Comparison of ENCODE assay signal across 14 cellular contexts in genomic region chr16:30028438-30029093, GRCh38. TPM values are rescaled to one million over a fixed set of nuclear protein-coding genes. Genes with fewer than 3 reads are reported as not detected.
DNase-seq lines count a peak whose midpoint lies in the region; ATAC-seq and TF ChIP-seq lines count a peak whose summit lies in the region.
"Had no signal": no experiment of that assay in that cellular context is flagged by ENCODE, and none has a peak within 500 bp of the region (broad histone marks: within the 10 kb centered on the region; RNA-seq: fewer than 3 reads in every experiment).

No MANE protein-coding gene starts in this region.

- CTCF ChIA-PET in HCT116 (lab: Charles Lee): no interaction called here

- ATAC-seq in HCT116 (peak; percentile 45), mucosa of descending colon (peak; percentile 31)
- peak; percentile 47 for ATAC-seq in activated naive CD8-positive, alpha-beta T cell treated with anti-CD3 and anti-CD28 coated beads, Interleukin-2, amount 10 ng/mL, durations not matched to agents 7 days and 5 days (ENCODE audit: low read depth)
- ATAC-seq: stimulated activated effector memory CD8-positive, alpha-beta T cell treated with anti-CD3 and anti-CD28 coated beads, Interleukin-12 subunit alpha, Interleukin-12 subunit beta, amount 100 ng/mL, for 72 hours had no signal

- H3K27me3 Mint-ChIP-seq in activated naive CD8-positive, alpha-beta T cell treated with anti-CD3 and anti-CD28 coated beads, Interleukin-2, amount 10 ng/mL, durations not matched to agents 7 days and 5 days: peaks cover 50% of the 10 kb centered on the region

- no peak overlapping the region for H3K4me2 ChIP-seq in HCT116 (ENCODE audit: low read length)

- H2AFZ ChIP-seq in HCT116 (ENCODE audit: low read depth, low read length, poor library complexity, severe bottlenecking): no peak overlapping the region

- no peak overlapping the region for H3K27ac Mint-ChIP-seq in activated naive CD8-positive, alpha-beta T cell treated with anti-CD3 and anti-CD28 coated beads, Interleukin-2, amount 10 ng/mL, durations not matched to agents 7 days and 5 days
- H3K27ac Mint-ChIP-seq: stimulated activated effector memory CD8-positive, alpha-beta T cell treated with anti-CD3 and anti-CD28 coated beads, Interleukin-12 subunit alpha, Interleukin-12 subunit beta, amount 100 ng/mL, for 72 hours had no signal

- intact Hi-C loops in HCT116 (cut with micrococcal nuclease): loop anchor here (10.0 kb wide), 1 partner anchor 914 kb away; no protein-coding TSS in a partner anchor
- intact Hi-C loops in mucosa of descending colon (cut with DNase I, micrococcal nuclease): loop anchor here in 1 of 2 donors (10.0 kb wide), 1 partner anchor 324 kb away; no protein-coding TSS in a partner anchor

- TF ChIP-seq CTCF in HCT116 (IDR thresholded peaks at IDR 0.05 in 2 of 3, conservative IDR thresholded peaks at IDR 0.05 in 1 of 3; ENCODE audit: borderline replicate concordance in 1 of 3, insufficient read depth in 1 of 3, low read depth in 2 of 3, low read length in 2 of 3) (no peak), mucosa of descending colon (IDR thresholded peaks at IDR 0.05) (no peak)

- no peaks in the 10 kb centered on the region for H4K20me1 ChIP-seq in HCT116 (ENCODE audit: insufficient read depth)

- H3K4me3 ChIP-seq in HCT116 (replicated peaks in 1 of 2; ENCODE audit: low read depth in 1 of 2, low read length in 2 of 2): no peak overlapping the region
- H3K4me3 ChIP-seq in mucosa of descending colon: no peak overlapping the region

- RAD21 ChIA-PET in HCT116 (lab: Charles Lee; ENCODE audit: low non-redundant PET in 1 of 2, low total read pairs in 2 of 2, uncharacterized antibody in 2 of 2, unreplicated experiment in 2 of 2): no interaction called here

- H3K4me3 Mint-ChIP-seq in activated naive CD8-positive, alpha-beta T cell treated with anti-CD3 and anti-CD28 coated beads, Interleukin-2, amount 10 ng/mL, durations not matched to agents 7 days and 5 days: no peak overlapping the region
- H3K4me3 Mint-ChIP-seq: stimulated activated effector memory CD8-positive, alpha-beta T cell treated with anti-CD3 and anti-CD28 coated beads, Interleukin-12 subunit alpha, Interleukin-12 subunit beta, amount 100 ng/mL, for 72 hours had no signal

- no peak for TF ChIP-seq RAD21 in HCT116 (IDR thresholded peaks at IDR 0.05; ENCODE audit: low read depth)

- POLR2A ChIA-PET in HCT116 (lab: Charles Lee): no interaction called here
- POLR2A ChIA-PET in activated naive CD8-positive, alpha-beta T cell treated with anti-CD3 and anti-CD28 coated beads, Interleukin-2, amount 10 ng/mL, durations not matched to agents 7 days and 5 days (lab: Charles Lee): interaction anchor here (0.8 kb wide), 1 partner anchor 8 kb away, joined by 3 read pairs; no protein-coding TSS in a partner anchor

- no peak overlapping the region for H3K9ac ChIP-seq in HCT116 (ENCODE audit: low read length)

- no peaks in the 10 kb centered on the region for H3K9me2 ChIP-seq in HCT116 (ENCODE audit: insufficient read depth)

- H3K36me3 Mint-ChIP-seq in activated naive CD8-positive, alpha-beta T cell treated with anti-CD3 and anti-CD28 coated beads, Interleukin-2, amount 10 ng/mL, durations not matched to agents 7 days and 5 days: no peaks in the 10 kb centered on the region
- H3K36me3 Mint-ChIP-seq: stimulated activated effector memory CD8-positive, alpha-beta T cell treated with anti-CD3 and anti-CD28 coated beads, Interleukin-12 subunit alpha, Interleukin-12 subunit beta, amount 100 ng/mL, for 72 hours had no signal

- peaks cover 6% of the 10 kb centered on the region for H3K4me1 Mint-ChIP-seq in activated naive CD8-positive, alpha-beta T cell treated with anti-CD3 and anti-CD28 coated beads, Interleukin-2, amount 10 ng/mL, durations not matched to agents 7 days and 5 days

- no peaks in the 10 kb centered on the region for H3K27me3 ChIP-seq in HCT116 (ENCODE audit: insufficient read depth, low read length)

- no peak for TF ChIP-seq POLR2A in HCT116 (IDR thresholded peaks at IDR 0.05; ENCODE audit: borderline replicate concordance, extremely low read depth, insufficient read depth, insufficient read length)

- no peaks in the 10 kb centered on the region for H3K9me3 ChIP-seq in HCT116 (ENCODE audit: control insufficient read depth in 1 of 2, insufficient read depth in 1 of 2, low read depth in 1 of 2, low read length in 2 of 2)
- no peaks in the 10 kb centered on the region for H3K9me3 ChIP-seq in mucosa of descending colon

- no peaks in the 10 kb centered on the region for H3K36me3 ChIP-seq in HCT116 (ENCODE audit: control insufficient read depth in 1 of 2, insufficient read depth in 2 of 2, low read length in 2 of 2)
- no peaks in the 10 kb centered on the region for H3K36me3 ChIP-seq in mucosa of descending colon (ENCODE audit: low read depth)

- BruUV-seq in HCT116 (replicated peaks; lab: Mats Ljungman, UMichigan): no TSS peak

- H3K27ac ChIP-seq in HCT116 (ENCODE audit: low read depth, low read length): no peak overlapping the region

- no peaks in the 10 kb centered on the region for H3K9me3 Mint-ChIP-seq in activated naive CD8-positive, alpha-beta T cell treated with anti-CD3 and anti-CD28 coated beads, Interleukin-2, amount 10 ng/mL, durations not matched to agents 7 days and 5 days
- H3K9me3 Mint-ChIP-seq: stimulated activated effector memory CD8-positive, alpha-beta T cell treated with anti-CD3 and anti-CD28 coated beads, Interleukin-12 subunit alpha, Interleukin-12 subunit beta, amount 100 ng/mL, for 72 hours had no signal

- DNase-seq in NCI-H2227 (lab: John Stamatoyannopoulos, UW; ENCODE audit: unreplicated experiment): peak; percentile 56
- DNase-seq in NCI-H2227 treated with DMSO at 0.1 percent for 48 hours (lab: John Stamatoyannopoulos, UW): no peak
- no peak for DNase-seq in HCT116 (ENCODE audit: low read depth, low spot score)
- DNase-seq in activated naive CD8-positive, alpha-beta T cell treated with anti-CD3 and anti-CD28 coated beads, Interleukin-2, amount 10 ng/mL, durations not matched to agents 7 days and 5 days: peak; percentile 63
- no peak for DNase-seq in mucosa of descending colon
- no peak for DNase-seq in pons (ENCODE audit: low spot score)
- DNase-seq in NK-92 treated with Interleukin-12 subunit alpha and Interleukin-12 subunit beta, amount 100 ng/mL, for 24 hours (lab: John Stamatoyannopoulos, UW): no peak
- no peak for DNase-seq in NCI-H2196 (lab: John Stamatoyannopoulos, UW; ENCODE audit: unreplicated experiment)
- DNase-seq: NCI-H1694 had no signal

- H3K4me1 ChIP-seq in HCT116 (ENCODE audit: control insufficient read depth in 1 of 2, insufficient read depth in 2 of 2, low read length in 2 of 2) (peaks cover 0 to 5% of the 10 kb centered on the region in 2 experiments; a peak in 2 of 4 replicates), mucosa of descending colon (ENCODE audit: low read depth) (peaks cover 3% of the 10 kb centered on the region)

- H3K79me2 ChIP-seq in HCT116 (ENCODE audit: insufficient read depth, low read length): no peaks in the 10 kb centered on the region

TF ChIP-seq in HCT116, 20 proteins besides CTCF, POLR2A, EP300 and RAD21 (continues in another document):
- TF ChIP-seq EZH2 (IDR thresholded peaks at IDR 0.05): no peak
- no peak for TF ChIP-seq CEBPB (IDR thresholded peaks at IDR 0.05; ENCODE audit: low read depth)

RNA-seq across cellular contexts. Expression of gene TLCD3B, which starts 2.5 kb away (rescaled TPM):
- total RNA-seq in HCT116 (2021; ENCODE audit: unreplicated experiment) (1.0 TPM), mucosa of descending colon (under 1 TPM in 2 of 3 donors, not detected in 1; 0.38 to 0.46 TPM)
- polyA plus RNA-seq in HCT116 (2012): 2.1 and 2.3 TPM in 2 replicates
- 1 to 10 TPM; 3.9 to 5.5 TPM for total RNA-seq in activated naive CD8-positive, alpha-beta T cell treated with anti-CD3 and anti-CD28 coated beads, Interleukin-2, amount 10 ng/mL, durations not matched to agents 7 days and 5 days
- total RNA-seq: mononuclear cell had no signal

RNA-seq across cellular contexts. Expression of gene C16orf92, which starts 5.6 kb away (rescaled TPM):
- total RNA-seq in HCT116 (2021; ENCODE audit: unreplicated experiment) (not detected), mucosa of descending colon (not detected)
- polyA plus RNA-seq in HCT116 (2012): not detected in 2 replicates
- not detected for total RNA-seq in activated naive CD8-positive, alpha-beta T cell treated with anti-CD3 and anti-CD28 coated beads, Interleukin-2, amount 10 ng/mL, durations not matched to agents 7 days and 5 days
- total RNA-seq: chondrocyte, frontal cortex, H4, mononuclear cell had no signal

RNA-seq across cellular contexts. Expression of gene DOC2A, which starts 17.7 kb away (rescaled TPM):
- total RNA-seq in HCT116 (2021; ENCODE audit: unreplicated experiment) (17.3 TPM), mucosa of descending colon (10 to 100 TPM in 1 of 3 donors, 1 to 10 TPM in 2; 5.2 to 16.8 (median 7.5) TPM)
- 13.8 and 18.6 TPM in 2 replicates for polyA plus RNA-seq in HCT116 (2012)
- not detected for total RNA-seq in activated naive CD8-positive, alpha-beta T cell treated with anti-CD3 and anti-CD28 coated beads, Interleukin-2, amount 10 ng/mL, durations not matched to agents 7 days and 5 days
- total RNA-seq: mononuclear cell had no signal

RNA-seq across cellular contexts. Expression of gene INO80E, which starts 32.5 kb away (rescaled TPM):
- total RNA-seq in HCT116 (2021; ENCODE audit: unreplicated experiment) (89.8 TPM), mucosa of descending colon (10 to 100 TPM; 71.2 to 79.5 (median 78.4) TPM)
- 53.7 and 76.2 TPM in 2 replicates for polyA plus RNA-seq in HCT116 (2012)
- 100 to 1,000 TPM; 113 to 118 TPM for total RNA-seq in activated naive CD8-positive, alpha-beta T cell treated with anti-CD3 and anti-CD28 coated beads, Interleukin-2, amount 10 ng/mL, durations not matched to agents 7 days and 5 days

RNA-seq across cellular contexts. Expression of gene HIRIP3, which starts 33.1 kb away (rescaled TPM):
- total RNA-seq in HCT116 (2021; ENCODE audit: unreplicated experiment) (21.8 TPM), mucosa of descending colon (10 to 100 TPM; 11.3 to 21.3 (median 11.9) TPM)
- polyA plus RNA-seq in HCT116 (2012): 25.2 and 26.4 TPM in 2 replicates
- total RNA-seq in activated naive CD8-positive, alpha-beta T cell treated with anti-CD3 and anti-CD28 coated beads, Interleukin-2, amount 10 ng/mL, durations not matched to agents 7 days and 5 days: 10 to 100 TPM; 35.1 to 37.3 TPM

Comparison
In these comparisons a context has a peak if more than half of its experiments do, and no peak if none do; other contexts are left out.
1. DNase-seq: peak in NCI-H2227 (single experiment) and activated naive CD8-positive, alpha-beta T cell treated with anti-CD3 and anti-CD28 coated beads, Interleukin-2, amount 10 ng/mL, durations not matched to agents 7 days and 5 days (single experiment); none in NCI-H2227 treated with DMSO at 0.1 percent for 48 hours (single experiment), HCT116 (single experiment), mucosa of descending colon (0 of 3), pons (single experiment), NK-92 treated with Interleukin-12 subunit alpha and Interleukin-12 subunit beta, amount 100 ng/mL, for 24 hours (single experiment) and NCI-H2196 (single experiment).
2. RNA of gene DOC2A, which starts 17.7 kb away (total RNA-seq): 17.3 TPM in HCT116 (single experiment) and 5.2 to 16.8 TPM in mucosa of descending colon; not detected in activated naive CD8-positive, alpha-beta T cell treated with anti-CD3 and anti-CD28 coated beads, Interleukin-2, amount 10 ng/mL, durations not matched to agents 7 days and 5 days; every median in the first group is over 4 times any median in the second.
3. Peak in every context shown above with its lines, with median percentiles within 50 percentile points of each other: ATAC-seq.